8 cellular contexts compared by ENCODE assay signal in the genomic region with DNA sequence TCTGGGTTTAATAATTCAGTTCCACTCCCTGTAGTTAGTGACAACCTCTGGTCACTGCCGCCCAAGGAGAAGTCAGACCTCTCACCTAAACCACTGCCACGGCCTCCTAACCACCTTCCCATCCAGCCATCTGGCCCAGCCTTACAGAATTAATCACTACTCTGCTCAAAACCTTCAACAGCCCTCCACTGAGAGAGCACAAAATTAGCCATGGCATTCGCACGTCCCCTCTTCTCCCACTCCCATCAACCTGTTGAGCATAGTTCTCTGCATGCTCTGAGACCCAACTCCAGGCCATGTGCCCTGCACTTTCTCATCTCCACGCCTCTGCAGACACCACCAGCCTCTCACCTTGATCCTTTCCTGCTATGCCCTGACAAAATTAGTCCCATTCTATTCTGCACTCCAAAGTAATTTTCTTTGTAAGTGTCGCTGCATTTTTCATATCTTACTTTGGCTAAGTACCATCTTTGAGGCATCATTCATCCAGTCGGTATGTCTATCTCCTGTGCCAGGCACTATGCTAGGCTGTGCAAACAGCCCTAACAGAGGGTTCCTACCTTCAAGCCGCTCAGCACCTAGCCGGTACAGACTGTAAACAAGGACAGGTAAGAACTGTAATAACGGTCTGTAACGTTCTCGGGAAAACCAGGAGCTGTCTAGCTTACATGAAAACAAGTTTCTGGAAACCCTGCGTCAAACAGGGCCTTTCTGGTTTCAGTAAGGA. TPM values are rescaled to one million over a fixed set of nuclear protein-coding genes. Genes with fewer than 3 reads are reported as not detected.
DNase-seq lines count a peak whose midpoint lies in the region; ATAC-seq and TF ChIP-seq lines count a peak whose summit lies in the region.

No MANE protein-coding gene starts in this region.

- TF ChIP-seq CTCF in brain (conservative IDR thresholded peaks at IDR 0.05) (no peak), liver (IDR thresholded peaks at IDR 0.05; ENCODE audit: low read depth, low read length, missing input control) (no peak), suprapubic skin (IDR thresholded peaks at IDR 0.05) (no peak)

- WGBS in HUES64, result 47% methylated on average over 13 of the region's 13 CpGs
- 33% methylated on average over 13 of the region's 13 CpGs for WGBS in liver
- WGBS in suprapubic skin, result 24% methylated on average over 13 of the region's 13 CpGs

- H3K27ac Mint-ChIP-seq in brain, result peak overlapping the region; percentile 4 to 72 (median 53)

- H3K27me3 ChIP-seq in HUES64 (ENCODE audit: insufficient read depth, low read length), result no peaks in the 10 kb centered on the region
- no peaks in the 10 kb centered on the region for H3K27me3 ChIP-seq in liver (ENCODE audit: control insufficient read depth in 4 of 4, insufficient read depth in 4 of 4, low read length in 3 of 4)
- H3K27me3 ChIP-seq in suprapubic skin, result no peaks in the 10 kb centered on the region

- peak overlapping the region; percentile 83 to 89 (median 84) for H3K4me3 Mint-ChIP-seq in brain

- H3K36me3 ChIP-seq in ES-I3 (ENCODE audit: insufficient read depth, low read length) (peaks cover 7% of the 10 kb centered on the region; the same call in 1 of the 2 replicates), HUES64 (ENCODE audit: insufficient read depth, low read length) (peaks cover 19% of the 10 kb centered on the region), liver (ENCODE audit: control insufficient read depth in 4 of 4, insufficient read depth in 3 of 4, low read depth in 1 of 4, low read length in 3 of 4) (peaks cover 3 to 17% (median 11%) of the 10 kb centered on the region in 4 donors), suprapubic skin (peaks cover 17% of the 10 kb centered on the region)

- TF ChIP-seq EP300 in suprapubic skin (IDR thresholded peaks at IDR 0.05), result no peak

- H3K27ac ChIP-seq in HUES64 (ENCODE audit: low read depth, low read length) (0 out of 2 replicates have a peak overlapping the region, but pooled peaks have one; percentile 13), liver (ENCODE audit: low read depth in 1 of 2, low read length in 2 of 2) (peak overlapping the region; percentile 55 to 74), suprapubic skin (peak overlapping the region; percentile 88)

- H3K4me3 ChIP-seq in HUES64 (ENCODE audit: low read length), result peak overlapping the region; percentile 82
- peak overlapping the region; percentile 47 to 99 (median 60) for H3K4me3 ChIP-seq in liver (ENCODE audit: low read depth in 1 of 3, low read length in 3 of 3)
- H3K4me3 ChIP-seq in suprapubic skin, result peak overlapping the region; percentile 89

- H3K4me1 Mint-ChIP-seq in brain, result peaks cover 27% of the 10 kb centered on the region

- DNase-seq in suprapubic skin (ENCODE audit: low spot score in 2 of 2) (no peak), germinal center (ENCODE audit: low spot score) (no peak), epidermal melanocyte (ENCODE audit: insufficient read length, low spot score) (no peak)

- H3K9ac ChIP-seq in ES-I3 (ENCODE audit: low read depth, low read length) (peak overlapping the region; percentile 65; the same call in 1 of the 2 replicates), HUES64 (ENCODE audit: low read depth, low read length) (peak overlapping the region; percentile 74; the same call in 1 of the 2 replicates), liver (ENCODE audit: low read depth in 1 of 2, low read length in 2 of 2) (peak overlapping the region in 1 of 2 donors; percentile 78)

- H3K36me3 Mint-ChIP-seq in brain, result peaks cover 29% of the 10 kb centered on the region

- H3K4me1 ChIP-seq in ES-I3 (ENCODE audit: insufficient read depth, low read length), result no peaks in the 10 kb centered on the region
- H3K4me1 ChIP-seq in HUES64 (ENCODE audit: insufficient read depth, low read length), result no peaks in the 10 kb centered on the region; the same call in 1 of the 2 replicates
- peaks cover 0 to 16% (median 13%) of the 10 kb centered on the region in 4 donors for H3K4me1 ChIP-seq in liver (ENCODE audit: control insufficient read depth in 4 of 4, insufficient read depth in 4 of 4, low read length in 3 of 4)
- peaks cover 25% of the 10 kb centered on the region for H3K4me1 ChIP-seq in suprapubic skin

- TF ChIP-seq RAD21 in liver (IDR thresholded peaks at IDR 0.05), result no peak

- TF ChIP-seq POLR2A in suprapubic skin (IDR thresholded peaks at IDR 0.05), result no peak

- H3K9me3 ChIP-seq in ES-I3 (ENCODE audit: control insufficient read depth, insufficient read depth, low read length) (no peaks in the 10 kb centered on the region), HUES64 (ENCODE audit: insufficient read depth, low read depth, low read length) (no peaks in the 10 kb centered on the region), liver (ENCODE audit: control insufficient read depth in 4 of 4, low read length in 3 of 4) (no peaks in the 10 kb centered on the region), suprapubic skin (no peaks in the 10 kb centered on the region)

- no peaks in the 10 kb centered on the region for H3K27me3 Mint-ChIP-seq in brain

- ATAC-seq in GM21526 (IDR thresholded peaks at IDR 0.05; ENCODE audit: low FRiP score, unreplicated experiment), result no peak

- no peaks in the 10 kb centered on the region for H3K9me3 Mint-ChIP-seq in brain

TF ChIP-seq in liver, 16 proteins besides CTCF, POLR2A, EP300 and RAD21:
- peak; percentile 40 for TF ChIP-seq SP1 (IDR thresholded peaks at IDR 0.05)
- no peak for TF ChIP-seq JUND (IDR thresholded peaks at IDR 0.05)

RNA-seq across cellular contexts. Expression of a gene that starts 1.0 kb away (rescaled TPM):
- 49.8 TPM for polyA plus RNA-seq in HUES64 (2013, experiment 1 of 2)
- 44.9 TPM for polyA plus RNA-seq in HUES64 (2013, experiment 2 of 2)
- polyA plus RNA-seq in brain (ENCODE audit: insufficient read depth, low read depth, low replicate concordance), result 92.5 TPM
- total RNA-seq in liver, result 10 to 100 TPM; 15.4 to 24.9 TPM
- polyA plus RNA-seq in liver, result 10 to 100 TPM; 30.3 to 50.6 TPM
- 10 to 100 TPM; 31.6 to 52.1 (median 47.4) TPM for total RNA-seq in suprapubic skin

RNA-seq across cellular contexts. Expression of a gene that starts 43.4 kb away (rescaled TPM):
- polyA plus RNA-seq in HUES64 (2013, experiment 1 of 2), result 61.2 TPM
- polyA plus RNA-seq in HUES64 (2013, experiment 2 of 2), result 52.9 TPM
- 34.4 TPM for polyA plus RNA-seq in brain (ENCODE audit: insufficient read depth, low read depth, low replicate concordance)
- 10 to 100 TPM; 15.1 to 20.6 TPM for total RNA-seq in liver
- 10 to 100 TPM; 12.0 to 20.0 TPM for polyA plus RNA-seq in liver
- total RNA-seq in suprapubic skin, result 10 to 100 TPM; 27.1 to 49.1 (median 31.1) TPM

Comparison
In these comparisons a context has a peak if more than half of its experiments do, and no peak if none do; other contexts are left out.
1. H3K27ac ChIP-seq: peak in every context shown above with its lines; median percentile 88 in suprapubic skin; 64 in liver; 13 in HUES64.